ENCODE assay signal across 1 cellular context in genomic region chr2:201858781-201859180, GRCh38.
TF ChIP-seq lines count a peak whose summit lies in the region.

No MANE protein-coding gene starts in this region.

TF ChIP-seq in SK-N-SH, 30 proteins besides CTCF, POLR2A, EP300 and RAD21 (continued from another document):
- no peak for TF ChIP-seq USF1 (IDR thresholded peaks at IDR 0.05; ENCODE audit: borderline replicate concordance, low read depth)
- no peak for TF ChIP-seq YY1 (IDR thresholded peaks at IDR 0.05; ENCODE audit: low read depth)
- no peak for TF ChIP-seq RXRA (IDR thresholded peaks at IDR 0.05; ENCODE audit: borderline replicate concordance, low read depth)
- no peak for TF ChIP-seq TEAD4 (IDR thresholded peaks at IDR 0.05; ENCODE audit: borderline replicate concordance, insufficient read depth)
- TF ChIP-seq MXI1 (IDR thresholded peaks at IDR 0.05; ENCODE audit: low read depth, low read length), result no peak
- no peak for TF ChIP-seq NRF1 (IDR thresholded peaks at IDR 0.05; ENCODE audit: low read depth, low read length)
- TF ChIP-seq REST (IDR thresholded peaks at IDR 0.05; ENCODE audit: low read depth, low read length), result no peak
- no peak for TF ChIP-seq ZBTB33 (IDR thresholded peaks at IDR 0.05; ENCODE audit: borderline replicate concordance, low read depth)
